ENCODE assay signal across 9 cellular contexts in genomic region chr6:11096109-11096508, GRCh38. TPM values are rescaled to one million over a fixed set of nuclear protein-coding genes. Genes with fewer than 3 reads are reported as not detected.
DNase-seq lines count a peak whose midpoint lies in the region; ATAC-seq and TF ChIP-seq lines count a peak whose summit lies in the region.
"Had no signal": no experiment of that assay in that cellular context is flagged by ENCODE, and none has a peak within 500 bp of the region (broad histone marks: within the 10 kb centered on the region; RNA-seq: fewer than 3 reads in every experiment).

No MANE protein-coding gene starts in this region.

- peaks cover 6% of the 10 kb centered on the region for H3K36me3 Mint-ChIP-seq in central memory CD8-positive, alpha-beta T cell (ENCODE audit: insufficient read depth)

- no peak for TF ChIP-seq POLR2A in prostate gland (IDR thresholded peaks at IDR 0.05)
- TF ChIP-seq POLR2A in lower leg skin (IDR thresholded peaks at IDR 0.05) = no peak

- no peaks in the 10 kb centered on the region for H3K4me1 ChIP-seq in prostate gland (replicated peaks)

- intact Hi-C loops in prostate gland (cut with DNase I) (no loop called here), lower leg skin (cut with DNase I; ENCODE audit: low total_unique reads) (no loop called here)

- no peak overlapping the region for H3K27ac ChIP-seq in prostate gland

- 64% methylated on average over 4 of the region's 4 CpGs for WGBS in prostate gland
- 34 to 41% methylated on average over 4 of the region's 4 CpGs for WGBS in lower leg skin, 2 donors

- TF ChIP-seq CTCF in prostate gland (IDR thresholded peaks at IDR 0.05) (no peak), lower leg skin (IDR thresholded peaks at IDR 0.05) (no peak)

- peaks cover 57% of the 10 kb centered on the region for H3K4me1 Mint-ChIP-seq in central memory CD8-positive, alpha-beta T cell

- H3K27ac Mint-ChIP-seq in central memory CD8-positive, alpha-beta T cell (ENCODE audit: low read depth) = no peak overlapping the region
- H3K27ac Mint-ChIP-seq: activated naive CD8-positive, alpha-beta T cell treated with anti-CD3 and anti-CD28 coated beads, Interleukin-2, amount 10 ng/mL, durations not matched to agents 7 days and 5 days had no signal

- H3K4me3 ChIP-seq in prostate gland = no peak overlapping the region
- no peak overlapping the region for H3K4me3 ChIP-seq in lower leg skin (ENCODE audit: low read depth, poor library complexity, severe bottlenecking)

- no peaks in the 10 kb centered on the region for H3K27me3 Mint-ChIP-seq in central memory CD8-positive, alpha-beta T cell
- H3K27me3 Mint-ChIP-seq: activated naive CD8-positive, alpha-beta T cell treated with anti-CD3 and anti-CD28 coated beads, Interleukin-2, amount 10 ng/mL, durations not matched to agents 7 days and 5 days had no signal

- H3K9me3 ChIP-seq in prostate gland = no peaks in the 10 kb centered on the region

- peak overlapping the region; percentile 35 for H3K4me3 Mint-ChIP-seq in central memory CD8-positive, alpha-beta T cell

- no peaks in the 10 kb centered on the region for H3K36me3 ChIP-seq in prostate gland

- no peaks in the 10 kb centered on the region for H3K27me3 ChIP-seq in prostate gland (replicated peaks; ENCODE audit: insufficient read depth)

- ATAC-seq in central memory CD8-positive, alpha-beta T cell (replicated peaks; ENCODE audit: extremely low read depth, poor library complexity, severe bottlenecking) = no peak
- no peak for ATAC-seq in HG03342 (IDR thresholded peaks at IDR 0.05; ENCODE audit: unreplicated experiment)

- DNase-seq in stimulated activated CD4-positive, alpha-beta T cell treated with anti-CD3 and anti-CD28 coated beads, Interleukin-2, amount 100 ng/mL, for 24 hours = peak; percentile 7 to 22
- no peak for DNase-seq in stimulated activated CD4-positive, alpha-beta T cell treated with anti-CD3 and anti-CD28 coated beads, Interleukin-4, amount 100 ng/mL, for 24 hours
- DNase-seq in NCI-H82 (lab: John Stamatoyannopoulos, UW) (peak; percentile 91), prostate gland (ENCODE audit: low spot score) (peak; percentile 22), NCI-H1436 treated with DMSO at 0.1 percent for 48 hours (lab: John Stamatoyannopoulos, UW) (no peak), lower leg skin (ENCODE audit: low spot score in 2 of 2) (no peak)
- no peak for DNase-seq in central memory CD8-positive, alpha-beta T cell (ENCODE audit: low spot score in 2 of 2)
- DNase-seq: activated naive CD8-positive, alpha-beta T cell treated with anti-CD3 and anti-CD28 coated beads, Interleukin-2, amount 10 ng/mL, durations not matched to agents 7 days and 5 days had no signal

- H3K9me3 Mint-ChIP-seq in central memory CD8-positive, alpha-beta T cell = no peaks in the 10 kb centered on the region
- H3K9me3 Mint-ChIP-seq: activated naive CD8-positive, alpha-beta T cell treated with anti-CD3 and anti-CD28 coated beads, Interleukin-2, amount 10 ng/mL, durations not matched to agents 7 days and 5 days had no signal

RNA-seq across cellular contexts. Expression of gene SMIM13, which starts 2.5 kb away (rescaled TPM):
- 1 to 10 TPM; 4.4 to 7.2 TPM for total RNA-seq in prostate gland
- 10 to 100 TPM in 3 of 4 donors, 1 to 10 TPM in 1; 7.6 to 13.9 (median 10.2) TPM for total RNA-seq in lower leg skin

RNA-seq across cellular contexts. Expression of gene ERVFRD-1, which starts 15.4 kb away (rescaled TPM):
- total RNA-seq in prostate gland = not detected
- under 1 TPM in 1 of 4 donors, not detected in 3; 0.42 TPM for total RNA-seq in lower leg skin
- total RNA-seq: activated naive CD8-positive, alpha-beta T cell treated with anti-CD3 and anti-CD28 coated beads, Interleukin-2, amount 10 ng/mL, durations not matched to agents 7 days and 5 days had no signal

RNA-seq across cellular contexts. Expression of gene ELOVL2, which starts 52.0 kb away (rescaled TPM):
- total RNA-seq in prostate gland (10 to 100 TPM; 15.5 to 17.9 TPM), lower leg skin (under 1 TPM in 1 of 4 donors, not detected in 3; 0.07 TPM)
- total RNA-seq: activated naive CD8-positive, alpha-beta T cell treated with anti-CD3 and anti-CD28 coated beads, Interleukin-2, amount 10 ng/mL, durations not matched to agents 7 days and 5 days had no signal

Comparison
In these comparisons a context has a peak if more than half of its experiments do, and no peak if none do; other contexts are left out.
1. DNase-seq: peak in stimulated activated CD4-positive, alpha-beta T cell treated with anti-CD3 and anti-CD28 coated beads, Interleukin-2, amount 100 ng/mL, for 24 hours (2 of 2), NCI-H82 (single experiment) and prostate gland (single experiment); none in stimulated activated CD4-positive, alpha-beta T cell treated with anti-CD3 and anti-CD28 coated beads, Interleukin-4, amount 100 ng/mL, for 24 hours (single experiment), central memory CD8-positive, alpha-beta T cell (0 of 2), NCI-H1436 treated with DMSO at 0.1 percent for 48 hours (single experiment) and lower leg skin (0 of 2).
2. RNA of gene ELOVL2, which starts 52.0 kb away (total RNA-seq): 15.5 to 17.9 TPM in prostate gland; 0.07 TPM in lower leg skin; every median in the first group is over 10 times any median in the second.